Comparison of ENCODE assay signal across 8 cellular contexts in the genomic region with DNA sequence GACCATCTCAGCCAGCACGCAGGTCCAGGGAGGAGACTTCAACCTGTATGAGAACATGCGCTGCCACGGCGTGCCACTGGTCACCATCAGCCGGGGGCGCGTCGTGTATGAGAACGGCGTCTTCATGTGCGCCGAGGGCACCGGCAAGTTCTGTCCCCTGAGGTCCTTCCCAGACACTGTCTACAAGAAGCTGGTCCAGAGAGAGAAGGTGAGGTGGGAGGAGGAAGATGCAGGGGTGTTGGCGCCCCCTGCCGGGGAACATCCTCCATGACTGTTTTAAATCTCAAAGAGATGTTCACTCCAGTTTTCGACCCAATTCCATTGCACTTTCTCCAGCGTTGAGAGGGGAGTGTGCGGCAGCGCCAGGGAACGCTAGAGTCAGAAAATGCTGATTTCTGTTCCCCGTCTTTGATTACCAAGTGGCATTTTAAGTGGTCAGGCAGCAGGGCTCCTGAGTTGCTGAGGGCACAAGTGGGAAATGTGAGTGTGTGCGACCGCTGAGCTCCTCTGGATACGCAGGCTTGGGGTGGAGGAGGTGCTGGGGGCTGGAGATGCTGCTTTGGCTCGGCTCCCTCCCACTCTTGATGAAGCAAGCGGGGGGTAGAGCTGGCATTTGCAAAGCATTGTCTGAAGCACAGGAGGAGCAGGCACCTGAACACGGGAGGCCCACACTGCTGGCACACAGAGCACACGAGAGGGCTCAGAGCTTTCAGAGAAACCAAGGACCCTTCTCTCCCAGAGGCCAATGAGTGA. TPM values are rescaled to one million over a fixed set of nuclear protein-coding genes. Genes with fewer than 3 reads are reported as not detected.
A peak's percentile ranks its signal among the peaks of the same experiment; 100 is the strongest.
DNase-seq lines count a peak whose midpoint lies in the region; ATAC-seq, FAIRE-seq and TF ChIP-seq lines count a peak whose summit lies in the region.

No MANE protein-coding gene starts in this region.

- DNase-seq in M059J (ENCODE audit: low read depth): peak; percentile 35
- DNase-seq in brain microvascular endothelial cell: peak; percentile 53
- DNase-seq in stimulated activated CD4-positive, alpha-beta T cell treated with anti-CD3 and anti-CD28 coated beads, Interleukin-12 subunit alpha, Interleukin-12 subunit beta, amount 100 ng/mL, for 48 hours (ENCODE audit: low read depth in 2 of 3, low spot score in 1 of 3): peak; percentile 44 to 59 (median 48)

- H3K9me3 ChIP-seq in ES-I3 (ENCODE audit: control insufficient read depth, insufficient read depth, low read length) (no peaks in the 10 kb centered on the region), iPS-20b (ENCODE audit: insufficient read depth, low read depth, low read length) (no peaks in the 10 kb centered on the region)

- no peak overlapping the region for H3K27ac ChIP-seq in brain microvascular endothelial cell
- no peak overlapping the region for H3K27ac ChIP-seq in iPS-20b (ENCODE audit: low read length)

- H3K4me3 ChIP-seq in brain microvascular endothelial cell (ENCODE audit: low read depth, low read length) (no peak overlapping the region), iPS-20b (ENCODE audit: low read length) (peak overlapping the region; percentile 69)

- in situ Hi-C loops in brain microvascular endothelial cell (cut with HindIII; ENCODE audit: low pct_ligation_motif_present, low sequenced_read_pairs): no loop called here

- H3K36me3 ChIP-seq in ES-I3 (ENCODE audit: insufficient read depth, low read length) (no peaks in the 10 kb centered on the region), brain microvascular endothelial cell (replicated peaks) (no peaks in the 10 kb centered on the region), iPS-20b (ENCODE audit: insufficient read depth, low read depth, low read length) (peaks cover 4% of the 10 kb centered on the region; the same call in 1 of the 2 replicates)

- peak; percentile 60 for FAIRE-seq in TTC549 (lab: Jason Lieb, UNC)

- ATAC-seq in HG02798 (IDR thresholded peaks at IDR 0.05; ENCODE audit: poor library complexity, unreplicated experiment) (no peak), HG03139 (IDR thresholded peaks at IDR 0.05; ENCODE audit: unreplicated experiment) (no peak)

- H3K27me3 ChIP-seq in brain microvascular endothelial cell (replicated peaks) (peaks cover 2% of the 10 kb centered on the region), iPS-20b (ENCODE audit: insufficient read depth, low read length) (peaks cover 17% of the 10 kb centered on the region)

- no peaks in the 10 kb centered on the region; the same call in 1 of the 2 replicates for H3K4me1 ChIP-seq in ES-I3 (ENCODE audit: insufficient read depth, low read length)
- peaks cover 8% of the 10 kb centered on the region; the same call in 1 of the 2 replicates for H3K4me1 ChIP-seq in iPS-20b (ENCODE audit: insufficient read depth, low read length)

- H3K9ac ChIP-seq in ES-I3 (ENCODE audit: low read depth, low read length) (peak overlapping the region; percentile 8; the same call in 1 of the 2 replicates), iPS-20b (ENCODE audit: low read depth, low read length) (no peak overlapping the region)

- peak; percentile 87 for TF ChIP-seq CTCF in brain microvascular endothelial cell (IDR thresholded peaks at IDR 0.05; ENCODE audit: low read depth, low read length, missing control alignments)

RNA-seq across cellular contexts. Expression of a gene that starts 27.7 kb away (rescaled TPM):
- 0.57 and 7.1 TPM in 2 replicates for total RNA-seq in M059J (2014; rRNA removed; shearing (Covaris generic))
